Comparison of ENCODE assay signal across 8 cellular contexts in the genomic region with DNA sequence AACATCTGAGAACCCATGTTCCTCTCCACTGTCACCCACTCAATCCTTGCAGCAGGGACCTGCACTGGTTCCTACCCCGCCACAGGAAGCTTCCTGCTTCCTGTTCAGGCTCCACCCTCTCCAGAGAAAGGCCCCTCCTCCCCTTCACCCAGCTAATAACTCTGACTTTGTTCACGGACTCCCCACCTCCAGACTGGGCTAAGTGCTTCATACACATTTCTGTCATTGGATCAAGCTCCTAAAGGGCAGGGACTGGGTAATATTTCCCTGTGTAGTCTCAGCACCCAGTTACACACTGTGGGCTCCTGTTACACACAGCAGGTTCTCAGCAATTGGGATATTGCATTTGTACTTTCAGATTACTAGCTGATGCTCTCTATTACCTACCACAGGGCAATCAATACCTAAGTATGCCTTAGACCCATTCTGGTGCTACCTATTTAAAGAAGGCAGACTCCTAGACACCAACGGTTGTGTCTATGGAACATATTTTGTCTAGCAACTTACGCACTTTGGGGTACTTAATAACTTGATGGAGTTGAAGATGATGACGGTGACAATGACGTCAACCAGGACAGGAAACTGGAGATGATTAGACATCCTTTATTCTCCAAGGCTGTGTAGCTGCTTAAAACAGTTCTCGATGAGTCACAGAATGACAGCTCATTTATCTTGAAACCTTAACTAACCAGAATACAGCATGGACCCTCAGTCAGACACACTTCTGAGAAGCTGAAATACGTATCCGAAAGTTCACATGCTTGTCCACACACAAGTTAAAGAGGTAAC. TPM values are rescaled to one million over a fixed set of nuclear protein-coding genes. Genes with fewer than 3 reads are reported as not detected.
DNase-seq lines count a peak whose midpoint lies in the region; ATAC-seq and TF ChIP-seq lines count a peak whose summit lies in the region.

No MANE protein-coding gene starts in this region.

- no peak for ATAC-seq in GM19463 (IDR thresholded peaks at IDR 0.05; ENCODE audit: unreplicated experiment)
- no peak for ATAC-seq in HG03175 (IDR thresholded peaks at IDR 0.05; ENCODE audit: unreplicated experiment)

- H3K27me3 ChIP-seq in esophagus squamous epithelium (no peaks in the 10 kb centered on the region), vagina (no peaks in the 10 kb centered on the region)

- H3K4me3 ChIP-seq in esophagus squamous epithelium: peak overlapping the region in 3 of 4 donors; percentile 5 to 44 (median 9)
- no peak overlapping the region for H3K4me3 ChIP-seq in vagina

- 43% methylated on average over 9 of the region's 9 CpGs for WGBS in esophagus squamous epithelium, 2 donors

- H3K4me1 ChIP-seq in esophagus squamous epithelium (peaks cover 29 to 95% (median 64%) of the 10 kb centered on the region in 3 donors), vagina (peaks cover 74% of the 10 kb centered on the region)

- peak overlapping the region; percentile 18 to 83 (median 62) for H3K27ac ChIP-seq in esophagus squamous epithelium
- H3K27ac ChIP-seq in vagina: peak overlapping the region; percentile 39

- TF ChIP-seq CTCF in esophagus squamous epithelium (IDR thresholded peaks at IDR 0.05) (no peak), vagina (IDR thresholded peaks at IDR 0.05) (no peak)

- no peaks in the 10 kb centered on the region for H3K9me3 ChIP-seq in esophagus squamous epithelium
- H3K9me3 ChIP-seq in vagina: no peaks in the 10 kb centered on the region

- DNase-seq in ELR (ENCODE audit: low read depth) (peak; percentile 97), NCI-H1436 (lab: John Stamatoyannopoulos, UW) (peak; percentile 77), esophagus squamous epithelium (lab: John Stamatoyannopoulos, UW) (no peak), non-pigmented ciliary epithelial cell (ENCODE audit: low read depth) (peak; percentile 98), vagina (ENCODE audit: extremely low spot score in 2 of 2) (no peak)
- peak; percentile 62 for DNase-seq in activated CD8-positive, alpha-beta memory T cell treated with anti-CD3 and anti-CD28 coated beads, Interleukin-2, amount 50 U/mL, for 4 hours

- peak in 1 of 4 donors; percentile 36 for TF ChIP-seq POLR2A in esophagus squamous epithelium (IDR thresholded peaks at IDR 0.05)
- TF ChIP-seq POLR2A in vagina (IDR thresholded peaks at IDR 0.05): no peak

- H3K36me3 ChIP-seq in esophagus squamous epithelium (no peaks in the 10 kb centered on the region), vagina (no peaks in the 10 kb centered on the region)

- intact Hi-C loops in esophagus squamous epithelium (cut with DNase I): no loop called here
- intact Hi-C loops in vagina (cut with DNase I): no loop called here

RNA-seq across cellular contexts. Expression of gene MAML3, which starts 58.1 kb away (rescaled TPM):
- total RNA-seq in esophagus squamous epithelium: 10 to 100 TPM in 2 of 4 donors, 1 to 10 TPM in 2; 6.9 to 14.2 (median 8.9) TPM
- total RNA-seq in vagina: 16.2 TPM

Comparison
In these comparisons a context has a peak if more than half of its experiments do, and no peak if none do; other contexts are left out.
1. DNase-seq: peak in ELR (single experiment), NCI-H1436 (single experiment), activated CD8-positive, alpha-beta memory T cell treated with anti-CD3 and anti-CD28 coated beads, Interleukin-2, amount 50 U/mL, for 4 hours (single experiment) and non-pigmented ciliary epithelial cell (single experiment); none in esophagus squamous epithelium (single experiment) and vagina (0 of 2).
2. H3K4me3 ChIP-seq: peak in esophagus squamous epithelium (3 of 4); none in vagina (0 of 2).